14 cellular contexts compared by ENCODE assay signal in the genomic region with DNA sequence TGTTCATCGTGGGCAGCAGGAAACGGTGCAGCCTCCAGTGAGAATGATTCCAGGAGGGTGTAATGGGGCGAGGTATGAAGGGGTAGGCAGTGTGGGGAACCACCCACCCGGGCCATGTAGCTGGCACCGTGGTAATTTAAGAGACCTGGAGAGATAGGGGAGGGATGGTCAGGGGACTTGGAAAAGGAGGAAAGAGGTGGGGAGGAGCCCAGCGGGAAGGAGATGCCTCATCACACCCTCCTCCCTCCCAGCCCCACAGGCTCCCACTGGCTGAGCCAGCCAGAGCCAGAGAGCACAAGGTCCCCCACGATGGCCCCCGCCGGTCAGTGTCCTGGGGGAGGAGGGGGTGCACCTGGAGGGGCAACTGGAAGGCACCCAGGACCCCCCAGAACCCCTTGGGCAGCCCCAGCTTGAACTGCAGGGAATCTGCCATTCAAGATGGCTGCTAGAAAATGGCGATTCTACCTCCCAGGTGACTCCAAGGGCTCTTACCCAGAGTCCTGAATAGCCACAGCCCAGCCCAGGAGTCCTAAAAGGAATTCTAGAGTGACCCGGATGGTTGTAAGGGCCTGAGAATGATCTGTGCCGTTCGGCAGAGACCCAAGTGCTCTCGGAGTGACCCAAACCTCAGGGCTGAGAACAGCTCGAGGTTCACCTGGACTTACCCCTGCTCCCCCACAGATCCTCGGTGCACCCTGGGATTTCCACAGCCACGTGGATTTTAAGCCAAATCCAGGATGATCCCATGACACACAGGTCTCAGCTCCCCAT. TPM values are rescaled to one million over a fixed set of nuclear protein-coding genes. Genes with fewer than 3 reads are reported as not detected.
DNase-seq lines count a peak whose midpoint lies in the region; ATAC-seq, FAIRE-seq and TF ChIP-seq lines count a peak whose summit lies in the region.
"Had no signal": no experiment of that assay in that cellular context is flagged by ENCODE, and none has a peak within 500 bp of the region (broad histone marks: within the 10 kb centered on the region; RNA-seq: fewer than 3 reads in every experiment).

No MANE protein-coding gene starts in this region.

- WGBS in mammary epithelial cell (ENCODE audit: low coverage, missing lambda C conversion rate), result 79% methylated on average over 16 of the region's 17 CpGs
- WGBS in HepG2 (ENCODE audit: low lambda C conversion rate), result 86% methylated on average over 14 of the region's 17 CpGs
- 74 to 80% (median 80%) methylated on average over 16 to 17 of the region's 17 CpGs for WGBS in spleen, 5 donors

- DNase-seq in PC-3, result no peak
- DNase-seq in mammary epithelial cell, result no peak
- DNase-seq in HepG2 (ENCODE audit: low spot score), result no peak
- peak; percentile 55 for DNase-seq in spleen
- DNase-seq in uterus, result no peak
- no peak for DNase-seq in gastrocnemius medialis
- DNase-seq: activated CD4-positive, CD25-positive, alpha-beta regulatory T cell; activated CD8-positive, alpha-beta memory T cell treated with anti-CD3 and anti-CD28 coated beads, Interleukin-2, amount 50 U/mL, for 48 hours; amygdala; immature natural killer cell; natural killer cell had no signal

- no peaks in the 10 kb centered on the region for H3K27me3 ChIP-seq in PC-3 (ENCODE audit: low read length)
- H3K27me3 ChIP-seq in mammary epithelial cell (ENCODE audit: insufficient read depth, low read length), result no peaks in the 10 kb centered on the region
- H3K27me3 ChIP-seq in HepG2 (ENCODE audit: control insufficient read depth in 1 of 2, insufficient read depth in 2 of 2, low read length in 2 of 2), result no peaks in the 10 kb centered on the region
- H3K27me3 ChIP-seq in spleen (replicated peaks in 1 of 7), result peaks cover 0 to 11% (median 0%) of the 10 kb centered on the region in 7 donors
- no peaks in the 10 kb centered on the region for H3K27me3 ChIP-seq in uterus
- H3K27me3 ChIP-seq in gastrocnemius medialis, result no peaks in the 10 kb centered on the region

- H3K9ac ChIP-seq in PC-3 (ENCODE audit: low read length) (no peak overlapping the region), mammary epithelial cell (ENCODE audit: insufficient read depth, low read length) (peak overlapping the region; percentile 5), HepG2 (ENCODE audit: insufficient read depth, low read depth, low read length) (peak overlapping the region; percentile 24; the same call in 1 of the 2 replicates)

- TF ChIP-seq CTCF in PC-3 (conservative IDR thresholded peaks at IDR 0.05; ENCODE audit: low read depth, low read length), result no peak
- TF ChIP-seq CTCF in mammary epithelial cell (conservative IDR thresholded peaks at IDR 0.05 in 1 of 2, IDR thresholded peaks at IDR 0.05 in 1 of 2; ENCODE audit: extremely low read depth in 1 of 2, insufficient read depth in 1 of 2, low read depth in 1 of 2, low read length in 2 of 2), result no peak
- no peak for TF ChIP-seq CTCF in HepG2 (CRISPR knock-in tag; IDR thresholded peaks at IDR 0.05)
- no peak for TF ChIP-seq CTCF in spleen (IDR thresholded peaks at IDR 0.05 in 8 of 11, conservative IDR thresholded peaks at IDR 0.05 in 3 of 11)
- TF ChIP-seq CTCF in uterus (IDR thresholded peaks at IDR 0.05), result no peak
- no peak for TF ChIP-seq CTCF in gastrocnemius medialis (IDR thresholded peaks at IDR 0.05 in 4 of 5, conservative IDR thresholded peaks at IDR 0.05 in 1 of 5)

- TF ChIP-seq EP300 in HepG2 (IDR thresholded peaks at IDR 0.05; ENCODE audit: low read depth in 2 of 2, low read length in 2 of 2), result no peak
- no peak for TF ChIP-seq EP300 in HepG2 (CRISPR knock-in tag; IDR thresholded peaks at IDR 0.05; ENCODE audit: borderline replicate concordance)

- H4K20me1 ChIP-seq in PC-3 (ENCODE audit: low read length) (no peaks in the 10 kb centered on the region), mammary epithelial cell (ENCODE audit: insufficient read depth, low read length) (no peaks in the 10 kb centered on the region), HepG2 (ENCODE audit: insufficient read depth, low read length) (no peaks in the 10 kb centered on the region)

- intact Hi-C loops in PC-3 (cut with micrococcal nuclease) (no loop called here), mammary epithelial cell (cut with micrococcal nuclease) (no loop called here), HepG2 (cut with micrococcal nuclease; ENCODE audit: unreplicated experiment) (no loop called here), spleen (cut with DNase I; ENCODE audit: low total_unique reads) (no loop called here), uterus (cut with DNase I; ENCODE audit: low total_unique reads) (no loop called here), gastrocnemius medialis (cut with DNase I; ENCODE audit: low total_unique reads) (no loop called here)

- in situ Hi-C loops in mammary epithelial cell (cut with MboI; ENCODE audit: low sequenced_read_pairs in 2 of 2) (loop anchor here in 1 of 2 donors (5.0 kb wide), 1 partner anchor 59 kb away; no protein-coding TSS in a partner anchor), HepG2 (cut with HindIII; ENCODE audit: extremely low pct_ligation_motif_present, low pct_unique_long_range_greater_than_20kb) (no loop called here), gastrocnemius medialis (cut with MboI; ENCODE audit: low sequenced_read_pairs in 4 of 4) (no loop called here)

- H3K36me3 ChIP-seq in PC-3 (ENCODE audit: low read depth, low read length) (no peaks in the 10 kb centered on the region), mammary epithelial cell (ENCODE audit: insufficient read depth, low read length) (no peaks in the 10 kb centered on the region), HepG2 (replicated peaks in 1 of 2; ENCODE audit: control insufficient read depth in 1 of 2, insufficient read depth in 2 of 2, low read length in 2 of 2) (no peaks in the 10 kb centered on the region), spleen (no peaks in the 10 kb centered on the region), uterus (no peaks in the 10 kb centered on the region), gastrocnemius medialis (no peaks in the 10 kb centered on the region)

- H3K79me2 ChIP-seq in PC-3 (ENCODE audit: low read length) (no peaks in the 10 kb centered on the region), mammary epithelial cell (ENCODE audit: insufficient read depth, low read length) (no peaks in the 10 kb centered on the region), HepG2 (ENCODE audit: insufficient read depth, low read length) (no peaks in the 10 kb centered on the region)

- H3K4me3 ChIP-seq in PC-3 (ENCODE audit: low read length) (no peak overlapping the region), mammary epithelial cell (replicated peaks in 1 of 3; ENCODE audit: insufficient read depth in 1 of 3, low read depth in 2 of 3, low read length in 3 of 3) (no peak overlapping the region), HepG2 (replicated peaks in 1 of 3; ENCODE audit: insufficient read depth in 1 of 3, low read depth in 2 of 3, low read length in 3 of 3) (peak overlapping the region in 1 of 3 experiments; percentile 18; a peak in 1 of 6 replicates), spleen (no peak overlapping the region), uterus (no peak overlapping the region), gastrocnemius medialis (no peak overlapping the region)

- H3K27ac ChIP-seq in PC-3 (ENCODE audit: low read length) (peak overlapping the region; percentile 100; the same call in 1 of the 2 replicates), mammary epithelial cell (ENCODE audit: insufficient read depth, low read depth, low read length) (peak overlapping the region; percentile 96), HepG2 (ENCODE audit: extremely low read length, insufficient read depth, low read length) (peak overlapping the region; percentile 68), spleen (no peak overlapping the region), uterus (no peak overlapping the region), gastrocnemius medialis (no peak overlapping the region)

- H3F3A ChIP-seq in PC-3 (ENCODE audit: low read length, unreplicated experiment), result no peaks in the 10 kb centered on the region

- CTCF ChIA-PET in PC-3 (lab: Charles Lee), result interaction anchor here (0.6 kb wide), 1 partner anchor 126 kb away, joined by 5 read pairs; no protein-coding TSS in a partner anchor
- CTCF ChIA-PET in mammary epithelial cell (lab: Charles Lee; ENCODE audit: low non-redundant PET), result no interaction called here
- CTCF ChIA-PET in HepG2 (lab: Yijun Ruan, JAX; ENCODE audit: low intra/inter-chr PET ratio, low total read pairs), result no interaction called here

- BruUV-seq in PC-3 (replicated peaks; lab: Mats Ljungman, UMichigan) (no TSS peak), mammary epithelial cell (replicated peaks; lab: Mats Ljungman, UMichigan) (no TSS peak), HepG2 (replicated peaks; lab: Mats Ljungman, UMichigan) (no TSS peak)

- ATAC-seq in PC-3 (no peak), HepG2 (no peak; the same call in 2 of the 3 replicates), GM21576 (IDR thresholded peaks at IDR 0.05; ENCODE audit: unreplicated experiment) (no peak), gastrocnemius medialis (no peak)
- ATAC-seq: natural killer cell had no signal

- peaks cover 57% of the 10 kb centered on the region for H3K4me1 ChIP-seq in PC-3 (ENCODE audit: insufficient read depth, low read length)
- peaks cover 61% of the 10 kb centered on the region for H3K4me1 ChIP-seq in mammary epithelial cell (ENCODE audit: insufficient read depth, low read length)
- peaks cover 87% of the 10 kb centered on the region for H3K4me1 ChIP-seq in HepG2 (ENCODE audit: insufficient read depth, low read length)
- H3K4me1 ChIP-seq in spleen, result peaks cover 0 to 13% (median 1%) of the 10 kb centered on the region in 6 donors
- peaks cover 0 to 1% of the 10 kb centered on the region in 2 donors for H3K4me1 ChIP-seq in uterus
- peaks cover 2 to 9% of the 10 kb centered on the region in 2 donors for H3K4me1 ChIP-seq in gastrocnemius medialis

- H2AFZ ChIP-seq in PC-3 (ENCODE audit: low read length) (no peak overlapping the region), mammary epithelial cell (ENCODE audit: low read depth, low read length) (no peak overlapping the region), HepG2 (ENCODE audit: low read length) (no peak overlapping the region)

- no peak for FAIRE-seq in HepG2 (lab: Jason Lieb, UNC)
- FAIRE-seq: H54 had no signal

- no peaks in the 10 kb centered on the region for H3K9me2 ChIP-seq in PC-3 (replicated peaks; ENCODE audit: low read length)

- POLR2A ChIA-PET in PC-3 (lab: Charles Lee; ENCODE audit: unreplicated experiment) (interaction anchor here (0.6 kb wide), 1 partner anchor 35 kb away, joined by 8 read pairs; no protein-coding TSS in a partner anchor), HepG2 (lab: Yijun Ruan, JAX) (interaction anchor here (1.0 to 2.1 kb wide), 7 partner anchors 14 to 107 kb away, joined by 3 to 11 read pairs (median 4); no protein-coding TSS in a partner anchor)

- TF ChIP-seq POLR2A in HepG2 (IDR thresholded peaks at IDR 0.05; ENCODE audit: insufficient read depth in 1 of 2, low read depth in 2 of 2, low read length in 2 of 2), result no peak
- no peak for TF ChIP-seq POLR2A in spleen (IDR thresholded peaks at IDR 0.05)
- TF ChIP-seq POLR2A in uterus (IDR thresholded peaks at IDR 0.05), result no peak
- TF ChIP-seq POLR2A in gastrocnemius medialis (IDR thresholded peaks at IDR 0.05), result no peak

- H3K4me2 ChIP-seq in PC-3 (ENCODE audit: low read length), result no peak overlapping the region
- H3K4me2 ChIP-seq in mammary epithelial cell (ENCODE audit: insufficient read depth, low read depth, low read length), result no peak overlapping the region
- H3K4me2 ChIP-seq in HepG2 (ENCODE audit: low read depth, low read length), result peak overlapping the region; percentile 60

- dilution Hi-C loops in mammary epithelial cell (cut with HindIII; ENCODE audit: low sequenced_read_pairs), result loop anchor here (5.0 kb wide), 1 partner anchor 106 kb away; no protein-coding TSS in a partner anchor

- H3K9me3 ChIP-seq in PC-3 (ENCODE audit: low read length), result no peaks in the 10 kb centered on the region
- no peaks in the 10 kb centered on the region for H3K9me3 ChIP-seq in mammary epithelial cell (replicated peaks; ENCODE audit: insufficient read depth, low read length)
- H3K9me3 ChIP-seq in HepG2 (ENCODE audit: low read length), result no peaks in the 10 kb centered on the region
- no peaks in the 10 kb centered on the region for H3K9me3 ChIP-seq in spleen
- no peaks in the 10 kb centered on the region for H3K9me3 ChIP-seq in uterus
- no peaks in the 10 kb centered on the region for H3K9me3 ChIP-seq in gastrocnemius medialis

- no peak for TF ChIP-seq RAD21 in HepG2 (CRISPR knock-in tag; IDR thresholded peaks at IDR 0.05)

RNA-seq across cellular contexts. Expression of a gene that starts 28.8 kb away (rescaled TPM):
- total RNA-seq in PC-3 (2014; rRNA removed), result not detected in 2 replicates
- 100 to 1,000 TPM; 173 to 704 TPM for total RNA-seq in mammary epithelial cell
- 42.3 TPM for polyA plus RNA-seq in mammary epithelial cell
- polyA minus RNA-seq in mammary epithelial cell, result 6.0 TPM
- not detected in 2 replicates for total RNA-seq in HepG2 (2016; rRNA removed; fragmentation: Illumina TruSeq; extraction: Trizol)
- not detected in 2 replicates for total RNA-seq in HepG2 (2016; cell fraction: cytosol; rRNA removed; fragmentation: Illumina TruSeq; extraction: Trizol; ENCODE audit: low read depth)
- total RNA-seq in HepG2 (2016; cell fraction: insoluble cytoplasmic fraction; rRNA removed; fragmentation: Illumina TruSeq; extraction: Trizol), result not detected in 2 replicates
- total RNA-seq in HepG2 (2016; cell fraction: membrane; rRNA removed; fragmentation: Illumina TruSeq; extraction: Trizol), result not detected in 2 replicates
- total RNA-seq in HepG2 (2016; cell fraction: nucleus; rRNA removed; fragmentation: Illumina TruSeq; extraction: Trizol), result not detected in 2 replicates
- not detected in 2 replicates for polyA plus RNA-seq in HepG2 (2011; rRNA removed)
- polyA plus RNA-seq in HepG2 (2011; cell fraction: cytosol; rRNA removed), result not detected in 2 replicates
- polyA plus RNA-seq in HepG2 (2011; cell fraction: nucleus; rRNA removed), result not detected in 2 replicates
- polyA plus RNA-seq in HepG2 (2012), result not detected in 2 replicates
- not detected in 2 replicates for polyA plus RNA-seq in HepG2 (2016; cell fraction: cytosol; fragmentation: Illumina TruSeq; extraction: Trizol; ENCODE audit: low read depth)
- not detected in 2 replicates for polyA plus RNA-seq in HepG2 (2016; cell fraction: insoluble cytoplasmic fraction; fragmentation: Illumina TruSeq; extraction: Trizol; ENCODE audit: low read depth)
- not detected in 2 replicates for polyA plus RNA-seq in HepG2 (2016; cell fraction: membrane; fragmentation: Illumina TruSeq; extraction: Trizol; ENCODE audit: low read depth)
- polyA plus RNA-seq in HepG2 (2016; cell fraction: nucleus; fragmentation: Illumina TruSeq; extraction: Trizol; ENCODE audit: insufficient read depth, low read depth), result not detected in 2 replicates
- not detected in 2 replicates for polyA minus RNA-seq in HepG2 (2011; rRNA and poly(A)+ RNA removed; ENCODE audit: low replicate concordance)
- not detected in 2 replicates for polyA minus RNA-seq in HepG2 (2011; cell fraction: cytosol; rRNA and poly(A)+ RNA removed)
- polyA minus RNA-seq in HepG2 (2011; cell fraction: nucleus; rRNA and poly(A)+ RNA removed), result not detected in 2 replicates
- not detected for total RNA-seq in spleen
- under 1 TPM in 1 of 3 donors, not detected in 2; 0.10 TPM for polyA plus RNA-seq in spleen
- total RNA-seq in uterus, result not detected
- not detected for total RNA-seq in gastrocnemius medialis
- total RNA-seq: natural killer cell, skeletal muscle tissue had no signal
- polyA plus RNA-seq: immature natural killer cell had no signal

RNA-seq across cellular contexts. Expression of a gene that starts 54.2 kb away (rescaled TPM):
- total RNA-seq in PC-3 (2014; rRNA removed), result not detected in 2 replicates
- total RNA-seq in mammary epithelial cell, result not detected
- polyA plus RNA-seq in mammary epithelial cell, result 0.32 TPM
- not detected for polyA minus RNA-seq in mammary epithelial cell
- total RNA-seq in HepG2 (2016; rRNA removed; fragmentation: Illumina TruSeq; extraction: Trizol), result not detected in 2 replicates
- not detected in 2 replicates for total RNA-seq in HepG2 (2016; cell fraction: cytosol; rRNA removed; fragmentation: Illumina TruSeq; extraction: Trizol; ENCODE audit: low read depth)
- not detected in 2 replicates for total RNA-seq in HepG2 (2016; cell fraction: insoluble cytoplasmic fraction; rRNA removed; fragmentation: Illumina TruSeq; extraction: Trizol)
- not detected in 2 replicates for total RNA-seq in HepG2 (2016; cell fraction: membrane; rRNA removed; fragmentation: Illumina TruSeq; extraction: Trizol)
- total RNA-seq in HepG2 (2016; cell fraction: nucleus; rRNA removed; fragmentation: Illumina TruSeq; extraction: Trizol), result not detected in 2 replicates
- not detected in 2 replicates for polyA plus RNA-seq in HepG2 (2011; rRNA removed)
- not detected in 2 replicates for polyA plus RNA-seq in HepG2 (2011; cell fraction: cytosol; rRNA removed)
- not detected in 2 replicates for polyA plus RNA-seq in HepG2 (2011; cell fraction: nucleus; rRNA removed)
- not detected in 2 replicates for polyA plus RNA-seq in HepG2 (2012)
- polyA plus RNA-seq in HepG2 (2016; cell fraction: cytosol; fragmentation: Illumina TruSeq; extraction: Trizol; ENCODE audit: low read depth), result not detected in 2 replicates
- polyA plus RNA-seq in HepG2 (2016; cell fraction: insoluble cytoplasmic fraction; fragmentation: Illumina TruSeq; extraction: Trizol; ENCODE audit: low read depth), result not detected in 2 replicates
- polyA plus RNA-seq in HepG2 (2016; cell fraction: membrane; fragmentation: Illumina TruSeq; extraction: Trizol; ENCODE audit: low read depth), result not detected in 2 replicates
- not detected in 2 replicates for polyA plus RNA-seq in HepG2 (2016; cell fraction: nucleus; fragmentation: Illumina TruSeq; extraction: Trizol; ENCODE audit: insufficient read depth, low read depth)
- polyA minus RNA-seq in HepG2 (2011; rRNA and poly(A)+ RNA removed; ENCODE audit: low replicate concordance), result not detected in 2 replicates
- polyA minus RNA-seq in HepG2 (2011; cell fraction: cytosol; rRNA and poly(A)+ RNA removed), result not detected in 2 replicates
- not detected in 2 replicates for polyA minus RNA-seq in HepG2 (2011; cell fraction: nucleus; rRNA and poly(A)+ RNA removed)
- total RNA-seq in spleen, result not detected
- polyA plus RNA-seq in spleen, result under 1 TPM in 1 of 3 donors, not detected in 2; 0.13 TPM
- total RNA-seq in uterus, result not detected
- total RNA-seq in gastrocnemius medialis, result not detected
- total RNA-seq: natural killer cell, skeletal muscle tissue had no signal
- polyA plus RNA-seq: immature natural killer cell had no signal

Comparison
In these comparisons a context has a peak if more than half of its experiments do, and no peak if none do; other contexts are left out.
1. H3K27ac ChIP-seq: peak in PC-3 (single experiment), mammary epithelial cell (single experiment) and HepG2 (single experiment); none in spleen (0 of 8), uterus (0 of 2) and gastrocnemius medialis (0 of 4).
2. RNA of a gene that starts 28.8 kb away (total RNA-seq): 173 to 704 TPM in mammary epithelial cell; not detected in PC-3, not detected in HepG2, not detected in spleen, not detected in uterus and not detected in gastrocnemius medialis; every median in the first group is over 100 times any median in the second.